8 cellular contexts compared by ENCODE assay signal in the genomic region with DNA sequence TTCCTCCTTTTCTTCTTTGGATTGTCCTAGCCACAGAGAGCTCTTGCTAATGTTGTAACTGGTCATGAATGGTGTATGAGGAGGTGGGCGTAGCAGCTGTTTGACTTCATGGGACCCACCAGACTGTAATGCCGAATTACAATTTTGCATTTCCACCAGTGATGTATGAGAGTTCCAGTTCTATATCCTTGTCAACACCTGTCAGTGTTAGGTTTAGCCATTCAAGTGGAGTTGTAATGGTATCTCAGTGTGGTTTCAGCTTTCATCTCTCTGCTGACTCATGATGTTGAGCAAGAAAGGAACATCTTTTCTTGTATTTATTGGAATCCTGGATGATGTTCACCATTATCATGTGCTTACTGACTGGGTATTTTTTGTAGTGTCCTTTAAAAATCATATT. TPM values are rescaled to one million over a fixed set of nuclear protein-coding genes. Genes with fewer than 3 reads are reported as not detected.
DNase-seq lines count a peak whose midpoint lies in the region; ATAC-seq and TF ChIP-seq lines count a peak whose summit lies in the region.

No MANE protein-coding gene starts in this region.

- BruUV-seq in A673 (replicated peaks; lab: Mats Ljungman, UMichigan) (no TSS peak), PC-9 (replicated peaks; lab: Mats Ljungman, UMichigan) (no TSS peak)

- H3K36me3 ChIP-seq in A673 (ENCODE audit: insufficient read depth, low read length, poor library complexity, severe bottlenecking) = no peaks in the 10 kb centered on the region
- H3K36me3 ChIP-seq in PC-9 (ENCODE audit: low read depth) = no peaks in the 10 kb centered on the region

- peaks cover 72% of the 10 kb centered on the region for H3K4me1 ChIP-seq in A673 (ENCODE audit: insufficient read depth, low read length, poor library complexity, severe bottlenecking)
- H3K4me1 ChIP-seq in PC-9 (replicated peaks; ENCODE audit: insufficient read depth) = peaks cover 55% of the 10 kb centered on the region

- H3K27me3 ChIP-seq in A673 (replicated peaks; ENCODE audit: insufficient read depth, low read depth, low read length, poor library complexity) = no peaks in the 10 kb centered on the region
- no peaks in the 10 kb centered on the region for H3K27me3 ChIP-seq in PC-9 (ENCODE audit: insufficient read depth, low read depth)

- H3K27ac ChIP-seq in A673 (ENCODE audit: low read depth, low read length, poor library complexity, severe bottlenecking) = no peak overlapping the region
- H3K27ac ChIP-seq in PC-9 = peak overlapping the region; percentile 45

- no peak overlapping the region for H3K4me3 ChIP-seq in A673 (ENCODE audit: low read depth, low read length, poor library complexity, severe bottlenecking)
- no peak overlapping the region for H3K4me3 ChIP-seq in PC-9
- peak overlapping the region in 1 of 2 donors; percentile 16 for H3K4me3 ChIP-seq in foreskin fibroblast (ENCODE audit: low read depth in 1 of 2, low read length in 2 of 2)

- intact Hi-C loops in A673 (cut with micrococcal nuclease; ENCODE audit: unreplicated experiment) (no loop called here), PC-9 (cut with micrococcal nuclease; ENCODE audit: unreplicated experiment) (loop anchor here (5.0 to 10.0 kb wide), 2 partner anchors 63 to 189 kb away; a partner anchor contains a TSS), left colon (cut with DNase I, micrococcal nuclease) (no loop called here)

- peak overlapping the region; percentile 37 for H3K4me2 ChIP-seq in PC-9

- peaks cover 39% of the 10 kb centered on the region for H4K20me1 ChIP-seq in PC-9 (ENCODE audit: insufficient read depth)

- TF ChIP-seq CTCF in A673 (conservative IDR thresholded peaks at IDR 0.05; ENCODE audit: low read depth, low read length) (no peak), PC-9 (conservative IDR thresholded peaks at IDR 0.05) (no peak), foreskin fibroblast (IDR thresholded peaks at IDR 0.05; ENCODE audit: low read depth, low read length) (no peak)

- H3K9me2 ChIP-seq in PC-9 (ENCODE audit: insufficient read depth) = no peaks in the 10 kb centered on the region

- H2AFZ ChIP-seq in PC-9 = no peak overlapping the region

- DNase-seq in A673 (ENCODE audit: low spot score) = peak; percentile 45
- DNase-seq in PC-9 = peak in 1 of 2 experiments; percentile 63
- peak; percentile 65 to 86 for DNase-seq in foreskin fibroblast
- no peak for DNase-seq in effector CD4-positive, alpha-beta T cell
- no peak for DNase-seq in NCI-H146 treated with DMSO at 0.1 percent for 48 hours (lab: John Stamatoyannopoulos, UW; ENCODE audit: unreplicated experiment)
- no peak for DNase-seq in left colon

- ATAC-seq in GM18520 (IDR thresholded peaks at IDR 0.05; ENCODE audit: unreplicated experiment) (peak; percentile 37), HG03064 (IDR thresholded peaks at IDR 0.05; ENCODE audit: low read depth, unreplicated experiment) (peak; percentile 37), left colon (no peak)

- CTCF ChIA-PET in A673 (lab: Charles Lee) (no interaction called here), PC-9 (lab: Charles Lee) (no interaction called here)

- H3K9me3 ChIP-seq in A673 (ENCODE audit: low read depth, low read length, poor library complexity, severe bottlenecking) (no peaks in the 10 kb centered on the region), PC-9 (ENCODE audit: insufficient read depth, low read depth) (no peaks in the 10 kb centered on the region)

- peaks cover 95% of the 10 kb centered on the region for H3K79me2 ChIP-seq in PC-9 (ENCODE audit: low read depth)

- POLR2A ChIA-PET in A673 (lab: Charles Lee; ENCODE audit: low non-redundant PET) (no interaction called here), PC-9 (lab: Charles Lee; ENCODE audit: unreplicated experiment) (no interaction called here)

- peaks cover 29% of the 10 kb centered on the region; the same call in 1 of the 2 replicates for H3F3A ChIP-seq in PC-9 (ENCODE audit: insufficient read depth, low read depth)

RNA-seq across cellular contexts. Expression of a gene that starts 5.1 kb away (rescaled TPM):
- total RNA-seq in A673 (2021) (64.7 and 67.4 TPM in 2 replicates), PC-9 (2021) (50.9 and 53.1 TPM in 2 replicates), left colon (100 to 1,000 TPM in 1 of 2 donors, 10 to 100 TPM in 1; 97.3 to 100 TPM)

Comparison
In these comparisons a context has a peak if more than half of its experiments do, and no peak if none do; other contexts are left out.
1. DNase-seq: peak in A673 (single experiment) and foreskin fibroblast (2 of 2); none in effector CD4-positive, alpha-beta T cell (single experiment), NCI-H146 treated with DMSO at 0.1 percent for 48 hours (single experiment) and left colon (0 of 2).